1 cellular context compared by ENCODE assay signal in the genomic region with DNA sequence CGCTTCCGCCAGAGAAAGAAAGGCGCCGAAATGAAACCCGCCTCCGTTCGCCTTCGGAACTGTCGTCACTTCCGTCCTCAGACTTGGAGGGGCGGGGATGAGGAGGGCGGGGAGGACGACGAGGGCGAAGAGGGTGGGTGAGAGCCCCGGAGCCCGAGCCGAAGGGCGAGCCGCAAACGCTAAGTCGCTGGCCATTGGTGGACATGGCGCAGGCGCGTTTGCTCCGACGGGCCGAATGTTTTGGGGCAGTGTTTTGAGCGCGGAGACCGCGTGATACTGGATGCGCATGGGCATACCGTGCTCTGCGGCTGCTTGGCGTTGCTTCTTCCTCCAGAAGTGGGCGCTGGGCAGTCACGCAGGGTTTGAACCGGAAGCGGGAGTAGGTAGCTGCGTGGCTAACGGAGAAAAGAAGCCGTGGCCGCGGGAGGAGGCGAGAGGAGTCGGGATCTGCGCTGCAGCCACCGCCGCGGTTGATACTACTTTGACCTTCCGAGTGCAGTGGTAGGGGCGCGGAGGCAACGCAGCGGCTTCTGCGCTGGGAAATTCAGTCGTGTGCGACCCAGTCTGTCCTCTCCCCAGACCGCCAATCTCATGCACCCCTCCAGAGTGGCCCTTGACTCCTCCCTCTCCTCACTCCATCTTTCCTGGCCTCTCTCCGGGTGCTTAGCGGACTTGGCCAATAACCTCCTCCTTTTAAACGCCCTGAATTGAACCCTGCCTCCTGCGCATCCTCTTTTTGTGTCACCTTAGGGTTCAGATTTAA.
A peak's percentile ranks its signal among the peaks of the same experiment; 100 is the strongest.
TF ChIP-seq lines count a peak whose summit lies in the region.

A gene with protein sequence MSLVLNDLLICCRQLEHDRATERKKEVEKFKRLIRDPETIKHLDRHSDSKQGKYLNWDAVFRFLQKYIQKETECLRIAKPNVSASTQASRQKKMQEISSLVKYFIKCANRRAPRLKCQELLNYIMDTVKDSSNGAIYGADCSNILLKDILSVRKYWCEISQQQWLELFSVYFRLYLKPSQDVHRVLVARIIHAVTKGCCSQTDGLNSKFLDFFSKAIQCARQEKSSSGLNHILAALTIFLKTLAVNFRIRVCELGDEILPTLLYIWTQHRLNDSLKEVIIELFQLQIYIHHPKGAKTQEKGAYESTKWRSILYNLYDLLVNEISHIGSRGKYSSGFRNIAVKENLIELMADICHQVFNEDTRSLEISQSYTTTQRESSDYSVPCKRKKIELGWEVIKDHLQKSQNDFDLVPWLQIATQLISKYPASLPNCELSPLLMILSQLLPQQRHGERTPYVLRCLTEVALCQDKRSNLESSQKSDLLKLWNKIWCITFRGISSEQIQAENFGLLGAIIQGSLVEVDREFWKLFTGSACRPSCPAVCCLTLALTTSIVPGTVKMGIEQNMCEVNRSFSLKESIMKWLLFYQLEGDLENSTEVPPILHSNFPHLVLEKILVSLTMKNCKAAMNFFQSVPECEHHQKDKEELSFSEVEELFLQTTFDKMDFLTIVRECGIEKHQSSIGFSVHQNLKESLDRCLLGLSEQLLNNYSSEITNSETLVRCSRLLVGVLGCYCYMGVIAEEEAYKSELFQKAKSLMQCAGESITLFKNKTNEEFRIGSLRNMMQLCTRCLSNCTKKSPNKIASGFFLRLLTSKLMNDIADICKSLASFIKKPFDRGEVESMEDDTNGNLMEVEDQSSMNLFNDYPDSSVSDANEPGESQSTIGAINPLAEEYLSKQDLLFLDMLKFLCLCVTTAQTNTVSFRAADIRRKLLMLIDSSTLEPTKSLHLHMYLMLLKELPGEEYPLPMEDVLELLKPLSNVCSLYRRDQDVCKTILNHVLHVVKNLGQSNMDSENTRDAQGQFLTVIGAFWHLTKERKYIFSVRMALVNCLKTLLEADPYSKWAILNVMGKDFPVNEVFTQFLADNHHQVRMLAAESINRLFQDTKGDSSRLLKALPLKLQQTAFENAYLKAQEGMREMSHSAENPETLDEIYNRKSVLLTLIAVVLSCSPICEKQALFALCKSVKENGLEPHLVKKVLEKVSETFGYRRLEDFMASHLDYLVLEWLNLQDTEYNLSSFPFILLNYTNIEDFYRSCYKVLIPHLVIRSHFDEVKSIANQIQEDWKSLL (N-terminal part only) (plus strand): TSS at position 382 of the 763 bp plus-strand sequence. CDS start 4,558 bp downstream, outside the sequence.

TF ChIP-seq in HepG2, 621 proteins besides CTCF, POLR2A, EP300 and RAD21 (continued from another document and continues in another):
- TF ChIP-seq ZNF362 (CRISPR knock-in tag; IDR thresholded peaks at IDR 0.05; ENCODE audit: borderline replicate concordance) (peak; percentile 59; the same call in 1 of the 2 replicates), AGO2 (optimal IDR thresholded peaks at IDR 0.05; ENCODE audit: low read depth, low read length) (no peak), MED13 (CRISPR knock-in tag; IDR thresholded peaks at IDR 0.05) (no peak), ETS1 (CRISPR knock-in tag; IDR thresholded peaks at IDR 0.05) (no peak), FOXJ3 (CRISPR knock-in tag; IDR thresholded peaks at IDR 0.05; ENCODE audit: borderline replicate concordance) (no peak), HMGA1 (CRISPR knock-in tag; conservative IDR thresholded peaks at IDR 0.05) (no peak), ZNF790 (CRISPR knock-in tag; IDR thresholded peaks at IDR 0.05; ENCODE audit: borderline replicate concordance) (no peak), IKZF4 (CRISPR knock-in tag; IDR thresholded peaks at IDR 0.05; ENCODE audit: borderline replicate concordance, low read depth, not compliant biosample characterization) (no peak), FOXK1 (CRISPR knock-in tag; IDR thresholded peaks at IDR 0.05; ENCODE audit: borderline replicate concordance, low read depth) (peak; percentile 84), ZFP62 (CRISPR knock-in tag; IDR thresholded peaks at IDR 0.05) (no peak), ELF4 (CRISPR knock-in tag; IDR thresholded peaks at IDR 0.05; ENCODE audit: borderline replicate concordance) (no peak), RARG (CRISPR knock-in tag; IDR thresholded peaks at IDR 0.05; ENCODE audit: low read depth) (no peak), TOE1 (CRISPR knock-in tag; IDR thresholded peaks at IDR 0.05) (0 out of 2 replicates have a peak, but pooled peaks have one; percentile 32), PAF1 (CRISPR knock-in tag; IDR thresholded peaks at IDR 0.05) (no peak), ZNF382 (CRISPR knock-in tag; IDR thresholded peaks at IDR 0.05; ENCODE audit: borderline replicate concordance) (no peak), MAFF (IDR thresholded peaks at IDR 0.05; ENCODE audit: low read depth, low read length) (no peak), BCL6 (CRISPR knock-in tag; IDR thresholded peaks at IDR 0.05) (peak; percentile 37; the same call in 1 of the 2 replicates), DMAP1 (CRISPR knock-in tag; IDR thresholded peaks at IDR 0.05) (peak; percentile 98), RELA (CRISPR knock-in tag; IDR thresholded peaks at IDR 0.05) (no peak), DMTF1 (CRISPR knock-in tag; IDR thresholded peaks at IDR 0.05) (no peak), HOXA9 (CRISPR knock-in tag; IDR thresholded peaks at IDR 0.05; ENCODE audit: borderline replicate concordance) (no peak), ASH2L (IDR thresholded peaks at IDR 0.05; ENCODE audit: insufficient read length, low read depth, low read length) (peak; percentile 85), DNMT1 (CRISPR knock-in tag; IDR thresholded peaks at IDR 0.05) (no peak), ZFP36 (IDR thresholded peaks at IDR 0.05; ENCODE audit: borderline replicate concordance, low read depth, low read length, partially characterized antibody) (no peak), ZNF792 (CRISPR knock-in tag; IDR thresholded peaks at IDR 0.05) (peak; percentile 89; the same call in 1 of the 2 replicates), SIX1 (CRISPR knock-in tag; IDR thresholded peaks at IDR 0.05; ENCODE audit: borderline replicate concordance) (no peak; the same call in 1 of the 2 replicates), ZNF614 (CRISPR knock-in tag; IDR thresholded peaks at IDR 0.05; ENCODE audit: borderline replicate concordance) (peak; percentile 91; the same call in 1 of the 2 replicates), FOXO1 (CRISPR knock-in tag; IDR thresholded peaks at IDR 0.05) (peak; percentile 67), ZNF7 (CRISPR knock-in tag; IDR thresholded peaks at IDR 0.05) (no peak)
- TF ChIP-seq, protein P1, sequence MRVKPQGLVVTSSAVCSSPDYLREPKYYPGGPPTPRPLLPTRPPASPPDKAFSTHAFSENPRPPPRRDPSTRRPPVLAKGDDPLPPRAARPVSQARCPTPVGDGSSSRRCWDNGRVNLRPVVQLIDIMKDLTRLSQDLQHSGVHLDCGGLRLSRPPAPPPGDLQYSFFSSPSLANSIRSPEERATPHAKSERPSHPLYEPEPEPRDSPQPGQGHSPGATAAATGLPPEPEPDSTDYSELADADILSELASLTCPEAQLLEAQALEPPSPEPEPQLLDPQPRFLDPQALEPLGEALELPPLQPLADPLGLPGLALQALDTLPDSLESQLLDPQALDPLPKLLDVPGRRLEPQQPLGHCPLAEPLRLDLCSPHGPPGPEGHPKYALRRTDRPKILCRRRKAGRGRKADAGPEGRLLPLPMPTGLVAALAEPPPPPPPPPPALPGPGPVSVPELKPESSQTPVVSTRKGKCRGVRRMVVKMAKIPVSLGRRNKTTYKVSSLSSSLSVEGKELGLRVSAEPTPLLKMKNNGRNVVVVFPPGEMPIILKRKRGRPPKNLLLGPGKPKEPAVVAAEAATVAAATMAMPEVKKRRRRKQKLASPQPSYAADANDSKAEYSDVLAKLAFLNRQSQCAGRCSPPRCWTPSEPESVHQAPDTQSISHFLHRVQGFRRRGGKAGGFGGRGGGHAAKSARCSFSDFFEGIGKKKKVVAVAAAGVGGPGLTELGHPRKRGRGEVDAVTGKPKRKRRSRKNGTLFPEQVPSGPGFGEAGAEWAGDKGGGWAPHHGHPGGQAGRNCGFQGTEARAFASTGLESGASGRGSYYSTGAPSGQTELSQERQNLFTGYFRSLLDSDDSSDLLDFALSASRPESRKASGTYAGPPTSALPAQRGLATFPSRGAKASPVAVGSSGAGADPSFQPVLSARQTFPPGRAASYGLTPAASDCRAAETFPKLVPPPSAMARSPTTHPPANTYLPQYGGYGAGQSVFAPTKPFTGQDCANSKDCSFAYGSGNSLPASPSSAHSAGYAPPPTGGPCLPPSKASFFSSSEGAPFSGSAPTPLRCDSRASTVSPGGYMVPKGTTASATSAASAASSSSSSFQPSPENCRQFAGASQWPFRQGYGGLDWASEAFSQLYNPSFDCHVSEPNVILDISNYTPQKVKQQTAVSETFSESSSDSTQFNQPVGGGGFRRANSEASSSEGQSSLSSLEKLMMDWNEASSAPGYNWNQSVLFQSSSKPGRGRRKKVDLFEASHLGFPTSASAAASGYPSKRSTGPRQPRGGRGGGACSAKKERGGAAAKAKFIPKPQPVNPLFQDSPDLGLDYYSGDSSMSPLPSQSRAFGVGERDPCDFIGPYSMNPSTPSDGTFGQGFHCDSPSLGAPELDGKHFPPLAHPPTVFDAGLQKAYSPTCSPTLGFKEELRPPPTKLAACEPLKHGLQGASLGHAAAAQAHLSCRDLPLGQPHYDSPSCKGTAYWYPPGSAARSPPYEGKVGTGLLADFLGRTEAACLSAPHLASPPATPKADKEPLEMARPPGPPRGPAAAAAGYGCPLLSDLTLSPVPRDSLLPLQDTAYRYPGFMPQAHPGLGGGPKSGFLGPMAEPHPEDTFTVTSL (CRISPR knock-in tag; IDR thresholded peaks at IDR 0.05; ENCODE audit: borderline replicate concordance), result peak; percentile 44; the same call in 1 of the 2 replicates
- TF ChIP-seq, protein P2, sequence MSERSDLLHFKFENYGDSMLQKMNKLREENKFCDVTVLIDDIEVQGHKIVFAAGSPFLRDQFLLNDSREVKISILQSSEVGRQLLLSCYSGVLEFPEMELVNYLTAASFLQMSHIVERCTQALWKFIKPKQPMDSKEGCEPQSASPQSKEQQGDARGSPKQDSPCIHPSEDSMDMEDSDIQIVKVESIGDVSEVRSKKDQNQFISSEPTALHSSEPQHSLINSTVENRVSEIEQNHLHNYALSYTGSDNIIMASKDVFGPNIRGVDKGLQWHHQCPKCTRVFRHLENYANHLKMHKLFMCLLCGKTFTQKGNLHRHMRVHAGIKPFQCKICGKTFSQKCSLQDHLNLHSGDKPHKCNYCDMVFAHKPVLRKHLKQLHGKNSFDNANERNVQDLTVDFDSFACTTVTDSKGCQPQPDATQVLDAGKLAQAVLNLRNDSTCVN (CRISPR knock-in tag; IDR thresholded peaks at IDR 0.05; ENCODE audit: borderline replicate concordance), result peak; percentile 5; the same call in 1 of the 2 replicates
- TF ChIP-seq, protein P3, sequence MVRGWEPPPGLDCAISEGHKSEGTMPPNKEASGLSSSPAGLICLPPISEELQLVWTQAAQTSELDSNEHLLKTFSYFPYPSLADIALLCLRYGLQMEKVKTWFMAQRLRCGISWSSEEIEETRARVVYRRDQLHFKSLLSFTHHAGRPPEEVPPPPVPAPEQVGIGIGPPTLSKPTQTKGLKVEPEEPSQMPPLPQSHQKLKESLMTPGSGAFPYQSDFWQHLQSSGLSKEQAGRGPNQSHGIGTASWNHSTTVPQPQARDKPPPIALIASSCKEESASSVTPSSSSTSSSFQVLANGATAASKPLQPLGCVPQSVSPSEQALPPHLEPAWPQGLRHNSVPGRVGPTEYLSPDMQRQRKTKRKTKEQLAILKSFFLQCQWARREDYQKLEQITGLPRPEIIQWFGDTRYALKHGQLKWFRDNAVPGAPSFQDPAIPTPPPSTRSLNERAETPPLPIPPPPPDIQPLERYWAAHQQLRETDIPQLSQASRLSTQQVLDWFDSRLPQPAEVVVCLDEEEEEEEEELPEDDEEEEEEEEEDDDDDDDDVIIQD (CRISPR knock-in tag; IDR thresholded peaks at IDR 0.05; ENCODE audit: low read depth), result peak; percentile 95
- TF ChIP-seq, protein P4, sequence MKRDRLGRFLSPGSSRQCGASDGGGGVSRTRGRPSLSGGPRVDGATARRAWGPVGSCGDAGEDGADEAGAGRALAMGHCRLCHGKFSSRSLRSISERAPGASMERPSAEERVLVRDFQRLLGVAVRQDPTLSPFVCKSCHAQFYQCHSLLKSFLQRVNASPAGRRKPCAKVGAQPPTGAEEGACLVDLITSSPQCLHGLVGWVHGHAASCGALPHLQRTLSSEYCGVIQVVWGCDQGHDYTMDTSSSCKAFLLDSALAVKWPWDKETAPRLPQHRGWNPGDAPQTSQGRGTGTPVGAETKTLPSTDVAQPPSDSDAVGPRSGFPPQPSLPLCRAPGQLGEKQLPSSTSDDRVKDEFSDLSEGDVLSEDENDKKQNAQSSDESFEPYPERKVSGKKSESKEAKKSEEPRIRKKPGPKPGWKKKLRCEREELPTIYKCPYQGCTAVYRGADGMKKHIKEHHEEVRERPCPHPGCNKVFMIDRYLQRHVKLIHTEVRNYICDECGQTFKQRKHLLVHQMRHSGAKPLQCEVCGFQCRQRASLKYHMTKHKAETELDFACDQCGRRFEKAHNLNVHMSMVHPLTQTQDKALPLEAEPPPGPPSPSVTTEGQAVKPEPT (CRISPR knock-in tag; IDR thresholded peaks at IDR 0.05; ENCODE audit: low read depth), result no peak
- TF ChIP-seq, protein P5, sequence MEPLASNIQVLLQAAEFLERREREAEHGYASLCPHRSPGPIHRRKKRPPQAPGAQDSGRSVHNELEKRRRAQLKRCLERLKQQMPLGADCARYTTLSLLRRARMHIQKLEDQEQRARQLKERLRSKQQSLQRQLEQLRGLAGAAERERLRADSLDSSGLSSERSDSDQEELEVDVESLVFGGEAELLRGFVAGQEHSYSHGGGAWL (CRISPR knock-in tag; IDR thresholded peaks at IDR 0.05), result peak; percentile 84
